In the genomic region with DNA sequence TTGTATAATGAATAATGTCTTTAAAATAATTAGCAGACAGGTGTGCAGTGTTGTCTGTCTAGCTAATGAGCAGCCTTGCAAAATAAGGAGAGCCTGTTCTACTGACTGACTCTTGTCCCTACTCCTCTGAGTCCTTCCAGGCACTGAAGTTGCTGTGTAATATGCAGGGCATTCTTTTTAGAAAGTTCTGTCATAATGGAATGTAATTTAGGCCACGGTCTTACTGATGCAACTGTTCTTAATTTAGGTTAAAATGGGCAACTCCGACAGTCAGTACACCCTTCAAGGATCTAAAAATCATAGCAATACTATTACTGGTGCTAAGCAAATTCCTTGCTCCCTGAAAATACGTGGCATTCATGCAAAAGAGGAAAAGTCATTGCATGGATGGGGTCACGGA, we compare ENCODE assay signal across 1 cellular context.
TF ChIP-seq lines count a peak whose summit lies in the region.

No MANE protein-coding gene starts in this region.

TF ChIP-seq in SK-N-SH, 30 proteins besides CTCF, POLR2A, EP300 and RAD21 (continued from another document):
- TF ChIP-seq, protein P1, sequence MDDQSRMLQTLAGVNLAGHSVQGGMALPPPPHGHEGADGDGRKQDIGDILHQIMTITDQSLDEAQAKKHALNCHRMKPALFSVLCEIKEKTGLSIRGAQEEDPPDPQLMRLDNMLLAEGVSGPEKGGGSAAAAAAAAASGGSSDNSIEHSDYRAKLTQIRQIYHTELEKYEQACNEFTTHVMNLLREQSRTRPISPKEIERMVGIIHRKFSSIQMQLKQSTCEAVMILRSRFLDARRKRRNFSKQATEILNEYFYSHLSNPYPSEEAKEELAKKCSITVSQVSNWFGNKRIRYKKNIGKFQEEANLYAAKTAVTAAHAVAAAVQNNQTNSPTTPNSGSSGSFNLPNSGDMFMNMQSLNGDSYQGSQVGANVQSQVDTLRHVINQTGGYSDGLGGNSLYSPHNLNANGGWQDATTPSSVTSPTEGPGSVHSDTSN (IDR thresholded peaks at IDR 0.05) = no peak
